ENCODE assay signal across 1 cellular context in the genomic region with DNA sequence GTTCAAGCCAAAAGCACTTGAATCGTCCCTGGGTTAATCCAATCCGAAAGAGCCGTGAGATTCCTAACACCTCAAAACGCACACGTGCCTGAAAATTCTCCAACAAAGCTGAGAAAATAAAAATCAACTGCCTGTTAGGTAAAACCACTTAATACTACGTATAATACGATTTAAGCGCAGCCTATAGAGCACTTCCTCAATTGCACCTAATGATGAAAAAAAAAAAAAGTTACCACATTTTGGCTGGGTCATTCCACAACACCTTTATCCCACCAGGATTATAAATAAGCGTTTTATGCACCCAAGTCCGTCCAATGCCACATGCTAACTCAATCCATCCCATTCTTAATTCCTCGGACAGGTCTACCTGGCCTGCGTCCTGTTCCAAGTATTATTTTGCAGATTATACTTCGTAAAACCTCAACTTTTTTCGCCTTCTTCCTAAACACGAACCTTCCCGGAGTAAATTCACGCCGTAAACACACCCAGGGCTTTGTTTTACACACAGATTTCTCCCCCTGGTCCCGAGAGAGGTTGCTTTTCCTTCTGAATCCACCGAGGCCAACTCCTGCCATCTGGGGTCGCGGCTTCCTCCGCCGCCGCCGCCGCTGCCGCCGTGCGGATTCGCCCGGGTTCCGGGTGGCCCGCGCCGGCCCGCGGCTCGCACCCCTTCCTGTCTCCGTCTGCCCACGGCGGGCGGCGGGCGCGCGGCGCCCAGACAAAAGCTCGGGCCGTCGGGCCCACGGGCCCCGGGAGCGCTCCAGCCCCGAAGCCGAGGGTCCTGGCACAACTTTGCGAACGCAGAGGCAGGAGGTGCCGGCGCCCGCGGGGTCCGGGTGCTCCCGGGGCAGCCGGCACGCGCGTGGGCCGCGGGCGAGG.
A peak's percentile ranks its signal among the peaks of the same experiment; 100 is the strongest.
TF ChIP-seq lines count a peak whose summit lies in the region.

No MANE protein-coding gene starts in this region.

TF ChIP-seq in K562, 482 proteins besides CTCF, POLR2A, EP300 and RAD21 (continued from another document):
- TF ChIP-seq, protein P1, sequence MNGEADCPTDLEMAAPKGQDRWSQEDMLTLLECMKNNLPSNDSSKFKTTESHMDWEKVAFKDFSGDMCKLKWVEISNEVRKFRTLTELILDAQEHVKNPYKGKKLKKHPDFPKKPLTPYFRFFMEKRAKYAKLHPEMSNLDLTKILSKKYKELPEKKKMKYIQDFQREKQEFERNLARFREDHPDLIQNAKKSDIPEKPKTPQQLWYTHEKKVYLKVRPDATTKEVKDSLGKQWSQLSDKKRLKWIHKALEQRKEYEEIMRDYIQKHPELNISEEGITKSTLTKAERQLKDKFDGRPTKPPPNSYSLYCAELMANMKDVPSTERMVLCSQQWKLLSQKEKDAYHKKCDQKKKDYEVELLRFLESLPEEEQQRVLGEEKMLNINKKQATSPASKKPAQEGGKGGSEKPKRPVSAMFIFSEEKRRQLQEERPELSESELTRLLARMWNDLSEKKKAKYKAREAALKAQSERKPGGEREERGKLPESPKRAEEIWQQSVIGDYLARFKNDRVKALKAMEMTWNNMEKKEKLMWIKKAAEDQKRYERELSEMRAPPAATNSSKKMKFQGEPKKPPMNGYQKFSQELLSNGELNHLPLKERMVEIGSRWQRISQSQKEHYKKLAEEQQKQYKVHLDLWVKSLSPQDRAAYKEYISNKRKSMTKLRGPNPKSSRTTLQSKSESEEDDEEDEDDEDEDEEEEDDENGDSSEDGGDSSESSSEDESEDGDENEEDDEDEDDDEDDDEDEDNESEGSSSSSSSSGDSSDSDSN (IDR thresholded peaks at IDR 0.05; ENCODE audit: borderline replicate concordance in 1 of 2, low read depth in 2 of 2, low read length in 2 of 2) = peak; percentile 20 to 87; a peak in 1 of 4 replicates
- no peak for TF ChIP-seq GTF2E2 (tag; IDR thresholded peaks at IDR 0.05)
- peak; percentile 36; the same call in 1 of the 2 replicates for TF ChIP-seq SMARCA4 (IDR thresholded peaks at IDR 0.05)
- TF ChIP-seq ZSCAN32 (CRISPR knock-in tag; IDR thresholded peaks at IDR 0.05) = no peak
- TF ChIP-seq CTBP1 (IDR thresholded peaks at IDR 0.05; ENCODE audit: borderline replicate concordance) = peak; percentile 12; the same call in 1 of the 2 replicates
- no peak for TF ChIP-seq WHSC1 (IDR thresholded peaks at IDR 0.05; ENCODE audit: low read length)
- no peak for TF ChIP-seq TGIF2 (CRISPR knock-in tag; IDR thresholded peaks at IDR 0.05)
- TF ChIP-seq NONO (IDR thresholded peaks at IDR 0.05; ENCODE audit: low read depth in 2 of 2, low read length in 1 of 2) = 0 out of 4 replicates have a peak, but pooled peaks of 1 of the 2 experiments have one; percentile 43
- TF ChIP-seq, protein P2, sequence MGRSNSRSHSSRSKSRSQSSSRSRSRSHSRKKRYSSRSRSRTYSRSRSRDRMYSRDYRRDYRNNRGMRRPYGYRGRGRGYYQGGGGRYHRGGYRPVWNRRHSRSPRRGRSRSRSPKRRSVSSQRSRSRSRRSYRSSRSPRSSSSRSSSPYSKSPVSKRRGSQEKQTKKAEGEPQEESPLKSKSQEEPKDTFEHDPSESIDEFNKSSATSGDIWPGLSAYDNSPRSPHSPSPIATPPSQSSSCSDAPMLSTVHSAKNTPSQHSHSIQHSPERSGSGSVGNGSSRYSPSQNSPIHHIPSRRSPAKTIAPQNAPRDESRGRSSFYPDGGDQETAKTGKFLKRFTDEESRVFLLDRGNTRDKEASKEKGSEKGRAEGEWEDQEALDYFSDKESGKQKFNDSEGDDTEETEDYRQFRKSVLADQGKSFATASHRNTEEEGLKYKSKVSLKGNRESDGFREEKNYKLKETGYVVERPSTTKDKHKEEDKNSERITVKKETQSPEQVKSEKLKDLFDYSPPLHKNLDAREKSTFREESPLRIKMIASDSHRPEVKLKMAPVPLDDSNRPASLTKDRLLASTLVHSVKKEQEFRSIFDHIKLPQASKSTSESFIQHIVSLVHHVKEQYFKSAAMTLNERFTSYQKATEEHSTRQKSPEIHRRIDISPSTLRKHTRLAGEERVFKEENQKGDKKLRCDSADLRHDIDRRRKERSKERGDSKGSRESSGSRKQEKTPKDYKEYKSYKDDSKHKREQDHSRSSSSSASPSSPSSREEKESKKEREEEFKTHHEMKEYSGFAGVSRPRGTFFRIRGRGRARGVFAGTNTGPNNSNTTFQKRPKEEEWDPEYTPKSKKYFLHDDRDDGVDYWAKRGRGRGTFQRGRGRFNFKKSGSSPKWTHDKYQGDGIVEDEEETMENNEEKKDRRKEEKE (IDR thresholded peaks at IDR 0.05; ENCODE audit: borderline replicate concordance in 1 of 2, control insufficient read depth in 1 of 2, low read depth in 2 of 2, low read length in 1 of 2) = 0 out of 4 replicates have a peak, but pooled peaks of 1 of the 2 experiments have one; percentile 17
- no peak for TF ChIP-seq KDM5B (IDR thresholded peaks at IDR 0.05; ENCODE audit: insufficient replicate concordance, low read depth, low read length)
- peak; percentile 95 for TF ChIP-seq SPI1 (IDR thresholded peaks at IDR 0.05; ENCODE audit: borderline replicate concordance, low read depth, low read length)
- TF ChIP-seq HNRNPLL (IDR thresholded peaks at IDR 0.05; ENCODE audit: low read depth, low read length, poor library complexity, severe bottlenecking) = peak; percentile 95
- 0 out of 2 replicates have a peak, but pooled peaks have one; percentile 18 for TF ChIP-seq SIN3B (IDR thresholded peaks at IDR 0.05; ENCODE audit: low read depth)
- TF ChIP-seq HDAC3 (IDR thresholded peaks at IDR 0.05; ENCODE audit: borderline replicate concordance, partially characterized antibody) = peak; percentile 38
- TF ChIP-seq, protein P3, sequence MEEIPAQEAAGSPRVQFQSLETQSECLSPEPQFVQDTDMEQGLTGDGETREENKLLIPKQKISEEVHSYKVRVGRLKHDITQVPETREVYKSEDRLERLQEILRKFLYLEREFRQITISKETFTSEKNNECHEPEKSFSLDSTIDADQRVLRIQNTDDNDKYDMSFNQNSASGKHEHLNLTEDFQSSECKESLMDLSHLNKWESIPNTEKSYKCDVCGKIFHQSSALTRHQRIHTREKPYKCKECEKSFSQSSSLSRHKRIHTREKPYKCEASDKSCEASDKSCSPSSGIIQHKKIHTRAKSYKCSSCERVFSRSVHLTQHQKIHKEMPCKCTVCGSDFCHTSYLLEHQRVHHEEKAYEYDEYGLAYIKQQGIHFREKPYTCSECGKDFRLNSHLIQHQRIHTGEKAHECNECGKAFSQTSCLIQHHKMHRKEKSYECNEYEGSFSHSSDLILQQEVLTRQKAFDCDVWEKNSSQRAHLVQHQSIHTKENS (CRISPR knock-in tag; IDR thresholded peaks at IDR 0.05) = no peak
- peak; percentile 7; the same call in 1 of the 2 replicates for TF ChIP-seq TEAD4 (IDR thresholded peaks at IDR 0.05; ENCODE audit: low read length)
- no peak for TF ChIP-seq TEAD4 (CRISPR knock-in tag; IDR thresholded peaks at IDR 0.05; ENCODE audit: borderline replicate concordance)
